ENCODE assay signal across 12 cellular contexts in genomic region chr12:93020225-93020997, GRCh38.
DNase-seq lines count a peak whose midpoint lies in the region; ATAC-seq, FAIRE-seq and TF ChIP-seq lines count a peak whose summit lies in the region.
"Had no signal": no experiment of that assay in that cellular context is flagged by ENCODE, and none has a peak within 500 bp of the region (broad histone marks: within the 10 kb centered on the region; RNA-seq: fewer than 3 reads in every experiment).

No MANE protein-coding gene starts in this region.

- H3K27ac ChIP-seq in GM23338 (ENCODE audit: low read depth) (no peak overlapping the region), prostate gland (peak overlapping the region; percentile 86 to 87), tibial nerve (no peak overlapping the region)
- H3K27ac ChIP-seq: GM23248, left ventricle myocardium inferior had no signal

- peaks cover 6% of the 10 kb centered on the region; the same call in 1 of the 2 replicates for H3K9me2 ChIP-seq in GM23338 (ENCODE audit: insufficient read depth)

- no peaks in the 10 kb centered on the region for H3K79me2 ChIP-seq in GM23338 (replicated peaks; ENCODE audit: insufficient read depth)

- no peaks in the 10 kb centered on the region for H3K9me3 ChIP-seq in prostate gland
- no peaks in the 10 kb centered on the region for H3K9me3 ChIP-seq in tibial nerve
- H3K9me3 ChIP-seq: left ventricle myocardium inferior had no signal

- H3F3A ChIP-seq in GM23338 (replicated peaks; ENCODE audit: low read depth) = no peaks in the 10 kb centered on the region

- peaks cover 3% of the 10 kb centered on the region; the same call in 1 of the 2 replicates for H3K4me1 ChIP-seq in GM23338 (ENCODE audit: insufficient read depth)
- peaks cover 11% of the 10 kb centered on the region for H3K4me1 ChIP-seq in prostate gland (replicated peaks)
- H3K4me1 ChIP-seq in tibial nerve = no peaks in the 10 kb centered on the region

- no peak for DNase-seq in GM23338 (ENCODE audit: low spot score)
- DNase-seq in NCI-H2196 treated with DMSO at 0.1 percent for 48 hours (lab: John Stamatoyannopoulos, UW; ENCODE audit: unreplicated experiment) = peak; percentile 4
- peak; percentile 82 for DNase-seq in prostate gland (ENCODE audit: low spot score)
- no peak for DNase-seq in NCI-H2107 treated with DMSO at 0.1 percent for 48 hours (lab: John Stamatoyannopoulos, UW; ENCODE audit: unreplicated experiment)
- DNase-seq in tibial nerve (ENCODE audit: low spot score in 2 of 2) = no peak
- no peak for DNase-seq in RCC 7860 (ENCODE audit: low spot score)
- DNase-seq: dorsolateral prefrontal cortex, GM23248, left ventricle myocardium inferior had no signal

- no peaks in the 10 kb centered on the region for H3K36me3 ChIP-seq in GM23338 (ENCODE audit: insufficient read depth)
- H3K36me3 ChIP-seq in prostate gland = no peaks in the 10 kb centered on the region
- no peaks in the 10 kb centered on the region for H3K36me3 ChIP-seq in tibial nerve
- H3K36me3 ChIP-seq: left ventricle myocardium inferior had no signal

- H3K9me3 Mint-ChIP-seq in GM23338 = no peaks in the 10 kb centered on the region

- H3K27me3 Mint-ChIP-seq in GM23338 (ENCODE audit: insufficient read depth, low read depth, poor library complexity) = no peaks in the 10 kb centered on the region
- H3K27me3 Mint-ChIP-seq: activated naive CD8-positive, alpha-beta T cell had no signal

- no peak overlapping the region for H3K4me3 Mint-ChIP-seq in GM23338
- H3K4me3 Mint-ChIP-seq: activated naive CD8-positive, alpha-beta T cell had no signal

- H4K20me1 ChIP-seq in GM23338 (replicated peaks; ENCODE audit: insufficient read depth) = no peaks in the 10 kb centered on the region

- H3K27ac Mint-ChIP-seq in GM23338 = no peak overlapping the region; the same call in 1 of the 2 replicates
- H3K27ac Mint-ChIP-seq: activated naive CD8-positive, alpha-beta T cell had no signal

- peaks cover 14% of the 10 kb centered on the region; the same call in 2 of the 3 replicates for H3K4me1 Mint-ChIP-seq in GM23338

- intact Hi-C loops in prostate gland (cut with DNase I) = loop anchor here (10.0 kb wide), 1 partner anchor 364 kb away; no protein-coding TSS in a partner anchor

- H3K4me3 ChIP-seq in GM23338 = no peak overlapping the region
- no peak overlapping the region for H3K4me3 ChIP-seq in prostate gland
- no peak overlapping the region for H3K4me3 ChIP-seq in tibial nerve
- H3K4me3 ChIP-seq: dorsolateral prefrontal cortex, GM23248, left ventricle myocardium inferior had no signal

- no peak for TF ChIP-seq POLR2A in prostate gland (IDR thresholded peaks at IDR 0.05)
- no peak for TF ChIP-seq POLR2A in tibial nerve (IDR thresholded peaks at IDR 0.05)

- H3K36me3 Mint-ChIP-seq in GM23338 (ENCODE audit: low read depth) = no peaks in the 10 kb centered on the region
- H3K36me3 Mint-ChIP-seq: activated naive CD8-positive, alpha-beta T cell had no signal

- FAIRE-seq in RCC 7860 (lab: Jason Lieb, UNC) = no peak
- FAIRE-seq: GM19239 had no signal

- WGBS in prostate gland = 50% methylated on average over 8 of the region's 8 CpGs
- WGBS in tibial nerve, 2 donors = 67 to 69% methylated on average over 8 of the region's 8 CpGs

- no peaks in the 10 kb centered on the region for H3K27me3 ChIP-seq in GM23338 (ENCODE audit: insufficient read depth)
- H3K27me3 ChIP-seq in prostate gland (replicated peaks; ENCODE audit: insufficient read depth) = no peaks in the 10 kb centered on the region
- H3K27me3 ChIP-seq in tibial nerve = no peaks in the 10 kb centered on the region
- H3K27me3 ChIP-seq: dorsolateral prefrontal cortex had no signal

- TF ChIP-seq CTCF in GM23338 (conservative IDR thresholded peaks at IDR 0.05; ENCODE audit: low read depth in 2 of 2) = no peak
- peak in 1 of 4 experiments; percentile 13 for TF ChIP-seq CTCF in prostate gland (IDR thresholded peaks at IDR 0.05)
- no peak for TF ChIP-seq CTCF in tibial nerve (IDR thresholded peaks at IDR 0.05)

- H2AFZ ChIP-seq in GM23338 = peak overlapping the region; percentile 77; the same call in 1 of the 2 replicates
- H2AFZ ChIP-seq: GM23248 had no signal

- H3K4me2 ChIP-seq in GM23338 = no peak overlapping the region

- ATAC-seq in GM23338 = peak; percentile 34; the same call in 2 of the 3 replicates
- ATAC-seq in esophagus mucosa = peak; percentile 97

- no peak for TF ChIP-seq EP300 in tibial nerve (IDR thresholded peaks at IDR 0.05)

TF ChIP-seq in GM23338, 12 proteins besides CTCF, POLR2A, EP300 and RAD21 (continues in another document):
- TF ChIP-seq NANOG (IDR thresholded peaks at IDR 0.05; ENCODE audit: borderline replicate concordance) (no peak), ZNF462 (CRISPR knock-in tag; IDR thresholded peaks at IDR 0.05) (no peak), ZNF331 (CRISPR knock-in tag; IDR thresholded peaks at IDR 0.05; ENCODE audit: low read depth) (no peak), ZNF114 (CRISPR knock-in tag; IDR thresholded peaks at IDR 0.05) (no peak)

Comparison
In these comparisons a context has a peak if more than half of its experiments do, and no peak if none do; other contexts are left out.
1. DNase-seq: peak in NCI-H2196 treated with DMSO at 0.1 percent for 48 hours (single experiment) and prostate gland (single experiment); none in GM23338 (single experiment), NCI-H2107 treated with DMSO at 0.1 percent for 48 hours (single experiment), tibial nerve (0 of 2) and RCC 7860 (single experiment).
2. H3K27ac ChIP-seq: peak in prostate gland (2 of 2); none in GM23338 (single experiment) and tibial nerve (0 of 4).